9 cellular contexts compared by ENCODE assay signal in genomic region chr1:165075725-165076370, GRCh38.
DNase-seq lines count a peak whose midpoint lies in the region; ATAC-seq and TF ChIP-seq lines count a peak whose summit lies in the region.
"Had no signal": no experiment of that assay in that cellular context is flagged by ENCODE, and none has a peak within 500 bp of the region (broad histone marks: within the 10 kb centered on the region; RNA-seq: fewer than 3 reads in every experiment).

No MANE protein-coding gene starts in this region.

- intact Hi-C loops in sigmoid colon (cut with DNase I) (loop anchor here (10.0 kb wide), 3 partner anchors 901 to 1711 kb away; no protein-coding TSS in a partner anchor), sciatic nerve (cut with DNase I) (no loop called here)

- DNase-seq in DMS53 (lab: John Stamatoyannopoulos, UW) (peak; percentile 70), OCI-M1 (lab: John Stamatoyannopoulos, UW) (peak; percentile 61), fibroblast of mammary gland (ENCODE audit: low read depth) (peak; percentile 41), sigmoid colon (no peak), sciatic nerve (ENCODE audit: low spot score) (no peak)
- DNase-seq: left cardiac atrium had no signal

- H3K27ac ChIP-seq in sigmoid colon = no peak overlapping the region

- TF ChIP-seq POLR2A in sigmoid colon (IDR thresholded peaks at IDR 0.05) = no peak

- no peaks in the 10 kb centered on the region for H3K9me3 ChIP-seq in sigmoid colon

- WGBS in sigmoid colon, 2 donors = 63 to 64% methylated on average over 6 of the region's 6 CpGs

- TF ChIP-seq EP300 in sigmoid colon (IDR thresholded peaks at IDR 0.05) = no peak

- peak; percentile 57 for ATAC-seq in HG03442 (IDR thresholded peaks at IDR 0.05; ENCODE audit: unreplicated experiment)
- no peak for ATAC-seq in HG03520 (IDR thresholded peaks at IDR 0.05; ENCODE audit: unreplicated experiment)
- no peak for ATAC-seq in sciatic nerve
- no peak for ATAC-seq in GM18511 (IDR thresholded peaks at IDR 0.05; ENCODE audit: unreplicated experiment)

- H3K4me1 ChIP-seq in sigmoid colon = peaks cover 0 to 21% (median 11%) of the 10 kb centered on the region in 4 donors

- no peaks in the 10 kb centered on the region for H3K27me3 ChIP-seq in sigmoid colon

- TF ChIP-seq CTCF in fibroblast of mammary gland (conservative IDR thresholded peaks at IDR 0.05; ENCODE audit: control insufficient read depth, insufficient read depth, low read depth, low read length) (peak; percentile 74), sigmoid colon (IDR thresholded peaks at IDR 0.05) (peak; percentile 13 to 46 (median 34))

- H3K4me3 ChIP-seq in fibroblast of mammary gland (ENCODE audit: control insufficient read depth, low read depth, low read length) = no peak overlapping the region
- no peak overlapping the region for H3K4me3 ChIP-seq in sigmoid colon

- no peaks in the 10 kb centered on the region for H3K36me3 ChIP-seq in sigmoid colon

Comparison
In these comparisons a context has a peak if more than half of its experiments do, and no peak if none do; other contexts are left out.
1. DNase-seq: peak in DMS53 (single experiment), OCI-M1 (single experiment) and fibroblast of mammary gland (single experiment); none in sigmoid colon (single experiment) and sciatic nerve (single experiment).